ENCODE assay signal across 1 cellular context in the genomic region with DNA sequence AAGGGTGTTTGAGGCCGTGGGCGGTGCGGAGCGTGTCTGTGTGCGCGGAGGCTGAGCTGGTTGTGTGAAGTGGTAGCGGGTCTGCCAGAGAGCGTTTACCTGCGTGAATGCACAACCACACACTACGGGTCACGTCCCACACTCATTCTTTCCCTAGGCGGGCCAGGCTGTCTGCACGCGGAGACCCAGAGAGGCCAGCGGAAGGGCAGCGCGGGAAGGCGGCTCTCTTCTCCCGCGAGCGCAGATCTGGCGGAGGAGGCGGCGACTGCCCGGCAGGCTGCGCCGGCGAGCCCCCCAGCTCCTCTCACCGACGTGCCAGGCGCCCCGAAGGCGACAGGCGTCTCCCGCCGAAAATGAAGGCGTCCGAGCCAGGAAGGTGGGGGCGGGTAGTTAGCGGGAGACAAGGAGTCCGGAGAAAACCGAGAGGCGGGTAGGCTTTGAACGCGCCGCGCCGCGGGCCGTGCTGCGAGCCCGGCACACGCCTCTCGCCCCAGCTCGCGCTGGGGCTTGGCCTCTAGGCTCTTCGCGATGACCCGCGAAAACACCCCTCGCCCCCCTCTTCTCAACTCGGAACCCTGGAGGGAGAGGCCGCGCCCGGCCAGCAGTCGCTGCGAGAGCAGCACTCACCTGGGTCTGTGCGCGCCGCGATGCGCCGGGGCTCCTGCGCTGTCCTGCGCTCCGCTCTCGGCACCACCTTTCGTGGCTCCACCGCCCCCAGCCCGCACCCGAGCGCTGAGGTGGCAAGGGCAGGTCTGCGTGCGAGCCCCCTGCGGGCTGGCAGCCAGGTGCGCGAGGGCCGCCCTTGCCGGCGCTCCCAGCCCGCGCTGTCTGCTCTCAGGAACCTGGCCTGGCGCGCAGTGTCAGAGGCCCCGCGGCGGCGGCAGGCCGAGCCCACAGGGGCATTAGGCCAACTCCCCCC.
TF ChIP-seq lines count a peak whose summit lies in the region.

No MANE protein-coding gene starts in this region.

TF ChIP-seq in A549, 52 proteins besides CTCF, POLR2A, EP300 and RAD21:
- no peak for TF ChIP-seq HES2 (IDR thresholded peaks at IDR 0.05)
